14 cellular contexts compared by ENCODE assay signal in genomic region chr20:23257106-23257761, GRCh38.
A peak's percentile ranks its signal among the peaks of the same experiment; 100 is the strongest.
DNase-seq lines count a peak whose midpoint lies in the region; ATAC-seq, FAIRE-seq and TF ChIP-seq lines count a peak whose summit lies in the region.
"Had no signal": no experiment of that assay in that cellular context is flagged by ENCODE, and none has a peak within 500 bp of the region (broad histone marks: within the 10 kb centered on the region; RNA-seq: fewer than 3 reads in every experiment).

No MANE protein-coding gene starts in this region.

- no peaks in the 10 kb centered on the region for H3K9me3 ChIP-seq in psoas muscle
- H3K9me3 ChIP-seq: BE2C had no signal

- WGBS in psoas muscle, 3 donors = 55 to 63% (median 60%) methylated on average over 12 of the region's 12 CpGs

- peaks cover 0 to 4% (median 3%) of the 10 kb centered on the region in 3 donors for H3K27me3 Mint-ChIP-seq in CD14-positive monocyte (ENCODE audit: low read depth in 3 of 3)

- peaks cover 0 to 4% (median under 1%) of the 10 kb centered on the region in 7 donors for H3K9me3 Mint-ChIP-seq in CD14-positive monocyte
- H3K9me3 Mint-ChIP-seq: activated CD8-positive, alpha-beta T cell treated with anti-CD3 and anti-CD28 coated beads for 36 hours; activated naive CD4-positive, alpha-beta T cell treated with anti-CD3 and anti-CD28 coated beads, Interleukin-2, amount 10 ng/mL, durations not matched to agents 7 days and 5 days; memory B cell had no signal

- H3K4me3 ChIP-seq in psoas muscle = no peak overlapping the region
- H3K4me3 ChIP-seq: dorsolateral prefrontal cortex had no signal

- H3K36me3 Mint-ChIP-seq in CD14-positive monocyte = peaks cover 0 to 3% of the 10 kb centered on the region in 2 donors
- H3K36me3 Mint-ChIP-seq: activated naive CD4-positive, alpha-beta T cell treated with anti-CD3 and anti-CD28 coated beads, Interleukin-2, amount 10 ng/mL, durations not matched to agents 7 days and 5 days; memory B cell had no signal

- ATAC-seq in foreskin keratinocyte (peak; percentile 50), psoas muscle (no peak)
- no peak for ATAC-seq in activated CD4-positive, CD25-positive, alpha-beta regulatory T cell treated with anti-CD3 and anti-CD28 coated beads, Interleukin-2, amount 50 U/mL, for 24 hours
- ATAC-seq: activated CD8-positive, alpha-beta T cell treated with anti-CD3 and anti-CD28 coated beads for 36 hours; T-helper 17 cell had no signal

- peak overlapping the region in 4 of 7 donors; percentile 61 to 81 (median 68) for H3K27ac Mint-ChIP-seq in CD14-positive monocyte
- H3K27ac Mint-ChIP-seq: activated CD8-positive, alpha-beta T cell treated with anti-CD3 and anti-CD28 coated beads for 36 hours; activated naive CD4-positive, alpha-beta T cell treated with anti-CD3 and anti-CD28 coated beads, Interleukin-2, amount 10 ng/mL, durations not matched to agents 7 days and 5 days; memory B cell; T-helper 17 cell had no signal

- no peak overlapping the region for H3K4me3 Mint-ChIP-seq in CD14-positive monocyte
- H3K4me3 Mint-ChIP-seq: activated CD8-positive, alpha-beta T cell treated with anti-CD3 and anti-CD28 coated beads for 36 hours; activated naive CD4-positive, alpha-beta T cell treated with anti-CD3 and anti-CD28 coated beads, Interleukin-2, amount 10 ng/mL, durations not matched to agents 7 days and 5 days; memory B cell; T-helper 17 cell had no signal

- H3K27me3 ChIP-seq in foreskin keratinocyte (no peaks in the 10 kb centered on the region), psoas muscle (ENCODE audit: insufficient read depth in 3 of 3, low read length in 2 of 3) (no peaks in the 10 kb centered on the region)
- H3K27me3 ChIP-seq: BE2C had no signal

- TF ChIP-seq CTCF in CD14-positive monocyte (IDR thresholded peaks at IDR 0.05) (no peak), foreskin keratinocyte (conservative IDR thresholded peaks at IDR 0.05) (no peak), psoas muscle (IDR thresholded peaks at IDR 0.05) (no peak)

- H3K4me1 Mint-ChIP-seq in CD14-positive monocyte = peaks cover 31% of the 10 kb centered on the region
- H3K4me1 Mint-ChIP-seq: activated naive CD4-positive, alpha-beta T cell treated with anti-CD3 and anti-CD28 coated beads, Interleukin-2, amount 10 ng/mL, durations not matched to agents 7 days and 5 days; memory B cell had no signal

- H3K36me3 ChIP-seq in psoas muscle (ENCODE audit: insufficient read depth in 1 of 2, low read depth in 1 of 2) = no peaks in the 10 kb centered on the region
- H3K36me3 ChIP-seq: BE2C had no signal

- TF ChIP-seq POLR2A in GM12892 (IDR thresholded peaks at IDR 0.05; ENCODE audit: low read depth, low read length) = no peak

- H3K4me1 ChIP-seq in foreskin keratinocyte (peaks cover 25% of the 10 kb centered on the region), psoas muscle (peaks cover 2% of the 10 kb centered on the region)
- H3K4me1 ChIP-seq: BE2C had no signal

- intact Hi-C loops in CD14-positive monocyte (cut with micrococcal nuclease) (no loop called here), psoas muscle (cut with DNase I) (no loop called here)

- H3K27ac ChIP-seq in foreskin keratinocyte (no peak overlapping the region), psoas muscle (peak overlapping the region; percentile 46)

- no peak for FAIRE-seq in GM12892 (lab: Jason Lieb, UNC)

- DNase-seq in CD14-positive monocyte (ENCODE audit: low spot score) (no peak), RPMI8226 (peak; percentile 12), foreskin keratinocyte (peak in 1 of 2 donors; percentile 31), psoas muscle (no peak), NCI-H226 (no peak), GM12892 (ENCODE audit: insufficient read length) (no peak), NK-92 (lab: John Stamatoyannopoulos, UW; ENCODE audit: unreplicated experiment) (no peak)
- DNase-seq: activated CD8-positive, alpha-beta T cell treated with anti-CD3 and anti-CD28 coated beads for 36 hours; activated naive CD4-positive, alpha-beta T cell treated with anti-CD3 and anti-CD28 coated beads, Interleukin-2, amount 10 ng/mL, durations not matched to agents 7 days and 5 days; BE2C; dorsolateral prefrontal cortex; T-helper 17 cell had no signal
